ENCODE assay signal across 9 cellular contexts in the genomic region with DNA sequence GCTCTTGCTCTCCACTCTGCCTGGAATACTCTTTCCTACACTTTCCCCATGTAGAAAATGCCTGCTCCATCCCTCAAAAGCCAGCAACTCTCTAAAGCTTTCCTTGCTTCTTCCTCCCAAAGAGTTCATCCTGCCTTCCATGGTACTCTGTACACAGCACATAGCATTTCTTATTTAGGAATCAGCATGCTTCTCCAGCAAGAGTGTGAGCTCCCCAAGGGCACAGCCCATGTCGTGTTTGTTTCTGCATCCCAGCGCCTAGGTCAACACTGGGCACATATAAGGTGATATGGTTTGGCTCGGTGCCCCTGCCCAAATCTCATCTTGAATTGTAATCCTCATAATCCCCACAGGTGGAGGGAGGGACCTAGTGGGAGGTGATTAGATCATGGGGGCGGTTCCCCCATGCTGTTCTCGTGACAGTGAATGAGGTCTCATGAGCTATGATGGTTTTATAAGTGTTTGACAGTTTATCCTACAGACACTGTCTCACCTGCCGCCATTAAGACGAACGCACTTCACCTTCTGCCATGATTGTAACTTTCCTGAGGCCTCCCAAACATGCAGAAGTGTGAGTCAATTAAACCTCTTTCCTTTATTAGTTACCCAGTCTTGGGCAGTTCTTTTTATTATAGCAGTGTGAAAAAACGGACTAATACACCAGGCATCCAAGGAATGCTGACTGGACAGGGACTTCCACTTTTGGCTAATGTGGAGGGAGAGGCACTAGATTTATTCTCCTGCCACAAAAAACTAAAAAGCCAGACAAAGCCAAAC. TPM values are rescaled to one million over a fixed set of nuclear protein-coding genes. Genes with fewer than 3 reads are reported as not detected.
DNase-seq lines count a peak whose midpoint lies in the region; ATAC-seq and TF ChIP-seq lines count a peak whose summit lies in the region.
"Had no signal": no experiment of that assay in that cellular context is flagged by ENCODE, and none has a peak within 500 bp of the region (broad histone marks: within the 10 kb centered on the region; RNA-seq: fewer than 3 reads in every experiment).

No MANE protein-coding gene starts in this region.

- no peak for TF ChIP-seq CTCF in AG09309 (IDR thresholded peaks at IDR 0.05; ENCODE audit: control insufficient read depth, insufficient read depth, low read depth, low read length, missing control alignments)
- TF ChIP-seq CTCF in RWPE2 (IDR thresholded peaks at IDR 0.05; ENCODE audit: poor library complexity, severe bottlenecking), result no peak
- no peak for TF ChIP-seq CTCF in fibroblast of lung (conservative IDR thresholded peaks at IDR 0.05 in 1 of 2, IDR thresholded peaks at IDR 0.05 in 1 of 2; ENCODE audit: low read depth in 1 of 2, low read length in 2 of 2)
- TF ChIP-seq CTCF in osteoblast (IDR thresholded peaks at IDR 0.05; ENCODE audit: extremely low read depth, low read depth, low read length), result no peak

- no peaks in the 10 kb centered on the region for H3K27me3 ChIP-seq in RWPE2 (ENCODE audit: insufficient read depth, poor library complexity, severe bottlenecking)
- no peaks in the 10 kb centered on the region for H3K27me3 ChIP-seq in fibroblast of lung (ENCODE audit: control insufficient read depth, insufficient read depth, low read length)
- no peaks in the 10 kb centered on the region for H3K27me3 ChIP-seq in osteoblast (ENCODE audit: insufficient read depth, low read length)
- H3K27me3 ChIP-seq: dorsolateral prefrontal cortex had no signal

- no peak overlapping the region for H3K9ac ChIP-seq in fibroblast of lung (ENCODE audit: insufficient read depth, low read length)

- H4K20me1 ChIP-seq in fibroblast of lung (ENCODE audit: control insufficient read depth, extremely low read depth, insufficient read depth, low read length), result no peaks in the 10 kb centered on the region
- H4K20me1 ChIP-seq in osteoblast (ENCODE audit: insufficient read depth, low read length), result peaks cover 45% of the 10 kb centered on the region

- H3K36me3 ChIP-seq in RWPE2 (ENCODE audit: low read depth) (peaks cover 25% of the 10 kb centered on the region), fibroblast of lung (ENCODE audit: control insufficient read depth, insufficient read depth, low read length) (no peaks in the 10 kb centered on the region), osteoblast (ENCODE audit: insufficient read depth, low read length) (peaks cover 7% of the 10 kb centered on the region)

- ATAC-seq in RWPE2 (ENCODE audit: low read depth) (peak; percentile 91), GM19328 (IDR thresholded peaks at IDR 0.05; ENCODE audit: unreplicated experiment) (no peak), GM18873 (IDR thresholded peaks at IDR 0.05; ENCODE audit: low FRiP score, unreplicated experiment) (no peak), HG03432 (IDR thresholded peaks at IDR 0.05; ENCODE audit: unreplicated experiment) (no peak), T-helper 17 cell (no peak)

- H3K27ac ChIP-seq in RWPE2 (ENCODE audit: poor library complexity, severe bottlenecking) (peak overlapping the region; percentile 90), fibroblast of lung (ENCODE audit: insufficient read depth, low read length) (peak overlapping the region; percentile 47), osteoblast (ENCODE audit: low read depth, low read length) (peak overlapping the region; percentile 94)

- H3K79me2 ChIP-seq in fibroblast of lung (ENCODE audit: control insufficient read depth, insufficient read depth, low read length) (peaks cover 50% of the 10 kb centered on the region), osteoblast (ENCODE audit: insufficient read depth, low read length) (peaks cover 95% of the 10 kb centered on the region)

- peaks cover 9% of the 10 kb centered on the region for H3K9me3 ChIP-seq in RWPE2 (ENCODE audit: severe bottlenecking)
- H3K9me3 ChIP-seq in fibroblast of lung (ENCODE audit: control insufficient read depth, insufficient read depth, low read depth, low read length), result no peaks in the 10 kb centered on the region
- no peaks in the 10 kb centered on the region for H3K9me3 ChIP-seq in osteoblast (ENCODE audit: low read depth, low read length)
- H3K9me3 ChIP-seq in T-helper 17 cell (ENCODE audit: control insufficient read depth, low read length, poor library complexity, severe bottlenecking), result peaks cover 3% of the 10 kb centered on the region

- H3K4me3 ChIP-seq in AG09309 (ENCODE audit: control insufficient read depth, low read depth, low read length), result no peak overlapping the region
- H3K4me3 ChIP-seq in RWPE2 (ENCODE audit: severe bottlenecking), result no peak overlapping the region
- H3K4me3 ChIP-seq in fibroblast of lung (replicated peaks in 1 of 4; ENCODE audit: control extremely low read depth in 1 of 4, insufficient read depth in 1 of 4, low read depth in 3 of 4, low read length in 4 of 4), result no peak overlapping the region
- peak overlapping the region; percentile 47 for H3K4me3 ChIP-seq in osteoblast (ENCODE audit: insufficient read depth, low read length)
- H3K4me3 ChIP-seq: dorsolateral prefrontal cortex had no signal

- peaks cover 8% of the 10 kb centered on the region for H3K36me3 Mint-ChIP-seq in T-helper 17 cell (ENCODE audit: low read depth)

- H3K4me3 Mint-ChIP-seq in T-helper 17 cell, result no peak overlapping the region

- peaks cover 21% of the 10 kb centered on the region for H3K4me1 Mint-ChIP-seq in T-helper 17 cell

- no peaks in the 10 kb centered on the region for H3K27me3 Mint-ChIP-seq in T-helper 17 cell

- H2AFZ ChIP-seq in fibroblast of lung (ENCODE audit: low read length) (no peak overlapping the region), osteoblast (ENCODE audit: low read length) (no peak overlapping the region)

- H3K4me1 ChIP-seq in RWPE2 (ENCODE audit: insufficient read depth, poor library complexity, severe bottlenecking), result peaks cover 32% of the 10 kb centered on the region
- H3K4me1 ChIP-seq in fibroblast of lung (ENCODE audit: control insufficient read depth, extremely low read depth, insufficient read depth, low read length), result peaks cover 24% of the 10 kb centered on the region
- peaks cover 30% of the 10 kb centered on the region for H3K4me1 ChIP-seq in osteoblast (ENCODE audit: insufficient read depth, low read length)

- H3K4me2 ChIP-seq in fibroblast of lung (ENCODE audit: extremely low read depth, insufficient read depth, low read length) (peak overlapping the region; percentile 74), osteoblast (ENCODE audit: insufficient read depth, low read length) (peak overlapping the region; percentile 80)

- H3K27ac Mint-ChIP-seq in T-helper 17 cell, result no peak overlapping the region

- peak; percentile 52 for DNase-seq in AG09309 (ENCODE audit: low read depth)
- DNase-seq in RWPE2 (ENCODE audit: low spot score), result peak; percentile 33
- DNase-seq in fibroblast of lung (ENCODE audit: low read depth in 2 of 2), result peak; percentile 50 to 86
- DNase-seq in osteoblast (ENCODE audit: insufficient read length, low spot score, missing footprints), result peak; percentile 93
- DNase-seq in T-helper 17 cell, result no peak

RNA-seq across cellular contexts. Expression of gene VPS37C, which starts 8.2 kb away (rescaled TPM):
- 7.2 and 7.6 TPM in 2 replicates for total RNA-seq in fibroblast of lung
- polyA plus RNA-seq in fibroblast of lung, result 9.9 and 10.7 TPM in 2 replicates
- 13.0 and 13.1 TPM in 2 replicates for polyA plus RNA-seq in fibroblast of lung (2012)
- 9.4 and 12.9 TPM in 2 replicates for polyA minus RNA-seq in fibroblast of lung (ENCODE audit: low replicate concordance)
- 16.8 and 19.2 TPM in 2 replicates for total RNA-seq in osteoblast
- 1 to 10 TPM; 3.5 to 5.6 TPM for total RNA-seq in T-helper 17 cell

RNA-seq across cellular contexts. Expression of gene PGA3, which starts 50.3 kb away (rescaled TPM):
- total RNA-seq in fibroblast of lung (4.3 TPM in 1 of 2 replicates, not detected in the other), osteoblast (not detected in 2 replicates), T-helper 17 cell (not detected)
- polyA plus RNA-seq in fibroblast of lung, result 0.24 and 0.35 TPM in 2 replicates
- 0.19 and 0.20 TPM in 2 replicates for polyA plus RNA-seq in fibroblast of lung (2012)
- 4.3 and 11.6 TPM in 2 replicates for polyA minus RNA-seq in fibroblast of lung (ENCODE audit: low replicate concordance)

RNA-seq across cellular contexts. Expression of gene CD5, which starts 50.7 kb away (rescaled TPM):
- total RNA-seq in fibroblast of lung (not detected in 2 replicates), osteoblast (not detected in 2 replicates), T-helper 17 cell (100 to 1,000 TPM; 310 to 362 TPM)
- not detected in 2 replicates for polyA plus RNA-seq in fibroblast of lung
- 0.03 TPM in 1 of 2 replicates, not detected in the other for polyA plus RNA-seq in fibroblast of lung (2012)
- polyA minus RNA-seq in fibroblast of lung (ENCODE audit: low replicate concordance), result not detected in 2 replicates

Comparison
In these comparisons a context has a peak if more than half of its experiments do, and no peak if none do; other contexts are left out.
1. DNase-seq: peak in AG09309 (single experiment), RWPE2 (single experiment), fibroblast of lung (2 of 2) and osteoblast (single experiment); none in T-helper 17 cell (0 of 3).
2. RNA of gene CD5, which starts 50.7 kb away (total RNA-seq): 310 to 362 TPM in T-helper 17 cell; not detected in fibroblast of lung and not detected in osteoblast; every median in the first group is over 100 times any median in the second.
3. Peak in every context shown above with its lines, with median percentiles within 50 percentile points of each other: H3K27ac ChIP-seq.